Comparison of ENCODE assay signal across 8 cellular contexts in genomic region chr6:68634503-68635411, GRCh38. TPM values are rescaled to one million over a fixed set of nuclear protein-coding genes. Genes with fewer than 3 reads are reported as not detected.
DNase-seq lines count a peak whose midpoint lies in the region; ATAC-seq and TF ChIP-seq lines count a peak whose summit lies in the region.

Gene ADGRB3 (plus strand): TSS chr6:68635282. CDS start chr6:68638676, 3,394 bp downstream.

- peak within 1 kb of the TSS; percentile 54 for H3K27ac ChIP-seq in 22Rv1

- peak within 1 kb of the TSS; percentile 65 for H3K4me3 ChIP-seq in skeletal muscle cell (ENCODE audit: low read depth, low read length)

- H3K4me1 Mint-ChIP-seq in T-helper 1 cell treated with Interleukin-12 subunit alpha and Interleukin-12 subunit beta and Interleukin-4 antibody, amounts not matched to agents 30 μg/mL and 1 μg/mL, for 36 hours (ENCODE audit: low read depth), result peaks cover 15% of the 10 kb centered on the region

- H3K27ac Mint-ChIP-seq in T-helper 1 cell treated with Interleukin-12 subunit alpha and Interleukin-12 subunit beta and Interleukin-4 antibody, amounts not matched to agents 30 μg/mL and 1 μg/mL, for 36 hours, result no peak within 1 kb of the TSS

- peaks cover 3% of the 10 kb centered on the region for H3K36me3 Mint-ChIP-seq in T-helper 1 cell treated with Interleukin-12 subunit alpha and Interleukin-12 subunit beta and Interleukin-4 antibody, amounts not matched to agents 30 μg/mL and 1 μg/mL, for 36 hours (ENCODE audit: low read depth)

- ATAC-seq in HG02884 (IDR thresholded peaks at IDR 0.05; ENCODE audit: unreplicated experiment), result peak; percentile 77

- H3K9me3 Mint-ChIP-seq in T-helper 1 cell treated with Interleukin-12 subunit alpha and Interleukin-12 subunit beta and Interleukin-4 antibody, amounts not matched to agents 30 μg/mL and 1 μg/mL, for 36 hours, result no peaks in the 10 kb centered on the region

- H3K4me3 Mint-ChIP-seq in T-helper 1 cell treated with Interleukin-12 subunit alpha and Interleukin-12 subunit beta and Interleukin-4 antibody, amounts not matched to agents 30 μg/mL and 1 μg/mL, for 36 hours, result peak within 1 kb of the TSS; percentile 82

- peaks cover 59% of the 10 kb centered on the region for H3K27me3 Mint-ChIP-seq in T-helper 1 cell treated with Interleukin-12 subunit alpha and Interleukin-12 subunit beta and Interleukin-4 antibody, amounts not matched to agents 30 μg/mL and 1 μg/mL, for 36 hours (ENCODE audit: low read depth)

- in situ Hi-C loops in GM13977 (cut with MboI; ENCODE audit: low pct_unique_long_range_greater_than_20kb, low sequenced_read_pairs, unreplicated experiment), result loop anchor here (25.0 kb wide), 2 partner anchors 328 to 1478 kb away; no protein-coding TSS in a partner anchor

- DNase-seq in GM13977 (ENCODE audit: low spot score) (peak; percentile 77), NCI-H1694 (lab: John Stamatoyannopoulos, UW) (peak; percentile 84), cerebellum (ENCODE audit: low spot score) (peak; percentile 91), inferior parietal cortex (ENCODE audit: extremely low spot score) (peak; percentile 88), skeletal muscle cell (ENCODE audit: low read depth) (peak; percentile 62)

- TF ChIP-seq CTCF in 22Rv1 (IDR thresholded peaks at IDR 0.05), result 0 out of 2 replicates have a peak, but pooled peaks have one; percentile 17
- TF ChIP-seq CTCF in GM13977 (IDR thresholded peaks at IDR 0.05; ENCODE audit: extremely low read depth, insufficient read depth, missing control alignments), result no peak

RNA-seq across cellular contexts. Expression of gene ADGRB3, which starts in this region (rescaled TPM):
- 237 TPM for total RNA-seq in cerebellum

Comparison
In these comparisons a context has a peak if more than half of its experiments do, and no peak if none do; other contexts are left out.
1. Peak in every context shown above with its lines: DNase-seq, ATAC-seq, H3K4me3 ChIP-seq and H3K27ac ChIP-seq.